In genomic region chr19:3082331-3082730, GRCh38 we compare ENCODE assay signal across 1 cellular context.
TF ChIP-seq lines count a peak whose summit lies in the region.

No MANE protein-coding gene starts in this region.

TF ChIP-seq in HepG2, 621 proteins besides CTCF, POLR2A, EP300 and RAD21:
- TF ChIP-seq ZNF768 (CRISPR knock-in tag; IDR thresholded peaks at IDR 0.05): peak; percentile 94
- TF ChIP-seq MBD4 (IDR thresholded peaks at IDR 0.05; ENCODE audit: borderline replicate concordance, low read length): no peak
